In the genomic region with DNA sequence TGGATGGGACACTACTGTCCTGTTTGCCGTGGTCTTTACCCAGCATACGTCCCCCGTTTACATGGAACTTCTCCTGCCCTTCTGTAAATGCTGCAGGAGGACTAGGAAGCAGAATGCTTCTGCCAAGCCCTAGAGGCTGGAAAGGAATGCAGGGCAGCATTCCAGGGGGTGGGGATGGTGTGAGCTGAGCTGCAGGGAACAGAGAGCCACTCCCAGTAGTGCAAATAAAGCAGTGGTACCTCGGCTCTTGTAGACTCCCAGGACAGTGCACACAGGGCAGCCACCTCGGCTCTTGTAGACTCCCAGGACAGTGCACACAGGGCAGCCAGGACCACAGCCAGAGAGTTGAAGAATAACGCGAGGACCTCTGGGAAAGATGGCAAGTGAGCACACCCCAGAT, we compare ENCODE assay signal across 9 cellular contexts. TPM values are rescaled to one million over a fixed set of nuclear protein-coding genes. Genes with fewer than 3 reads are reported as not detected.
A peak's percentile ranks its signal among the peaks of the same experiment; 100 is the strongest.
DNase-seq lines count a peak whose midpoint lies in the region; ATAC-seq and TF ChIP-seq lines count a peak whose summit lies in the region.
"Had no signal": no experiment of that assay in that cellular context is flagged by ENCODE, and none has a peak within 500 bp of the region (broad histone marks: within the 10 kb centered on the region; RNA-seq: fewer than 3 reads in every experiment).

No MANE protein-coding gene starts in this region.

- H3K4me3 ChIP-seq in AG10803 (ENCODE audit: low read length), result peak overlapping the region; percentile 25
- peak overlapping the region; percentile 18; the same call in 1 of the 2 replicates for H3K4me3 ChIP-seq in PC-3 (ENCODE audit: low read length)
- H3K4me3 ChIP-seq in fibroblast of mammary gland (ENCODE audit: control insufficient read depth, low read depth, low read length), result no peak overlapping the region

- 0 out of 2 replicates have a peak overlapping the region, but pooled peaks have one; percentile 8 for H3K9ac ChIP-seq in PC-3 (ENCODE audit: low read length)

- no peak for TF ChIP-seq CTCF in AG10803 (conservative IDR thresholded peaks at IDR 0.05; ENCODE audit: low read length)
- TF ChIP-seq CTCF in PC-3 (conservative IDR thresholded peaks at IDR 0.05; ENCODE audit: low read depth, low read length), result no peak
- no peak for TF ChIP-seq CTCF in fibroblast of mammary gland (conservative IDR thresholded peaks at IDR 0.05; ENCODE audit: control insufficient read depth, insufficient read depth, low read depth, low read length)

- H3K4me1 ChIP-seq in PC-3 (ENCODE audit: insufficient read depth, low read length), result peaks cover 19% of the 10 kb centered on the region

- no peaks in the 10 kb centered on the region for H3K27me3 ChIP-seq in PC-3 (ENCODE audit: low read length)

- ATAC-seq in PC-3 (peak; percentile 100), GM18868 (IDR thresholded peaks at IDR 0.05; ENCODE audit: unreplicated experiment) (no peak)

- POLR2A ChIA-PET in PC-3 (lab: Charles Lee; ENCODE audit: unreplicated experiment), result interaction anchor here (0.6 kb wide), 1 partner anchor 298 kb away, joined by 3 read pairs; no protein-coding TSS in a partner anchor

- H3K79me2 ChIP-seq in PC-3 (ENCODE audit: low read length), result no peaks in the 10 kb centered on the region

- CTCF ChIA-PET in PC-3 (lab: Charles Lee), result interaction anchor here (0.6 kb wide), 2 partner anchors 12 to 69 kb away, joined by 3 read pairs; no protein-coding TSS in a partner anchor

- peak overlapping the region; percentile 54 for H2AFZ ChIP-seq in PC-3 (ENCODE audit: low read length)

- no peaks in the 10 kb centered on the region for H3F3A ChIP-seq in PC-3 (ENCODE audit: low read length, unreplicated experiment)

- H3K9me2 ChIP-seq in PC-3 (replicated peaks; ENCODE audit: low read length), result no peaks in the 10 kb centered on the region

- H3K27ac ChIP-seq in PC-3 (ENCODE audit: low read length), result peak overlapping the region; percentile 52

- H4K20me1 ChIP-seq in PC-3 (ENCODE audit: low read length), result no peaks in the 10 kb centered on the region

- H3K9me3 ChIP-seq in PC-3 (ENCODE audit: low read length), result no peaks in the 10 kb centered on the region

- DNase-seq in AG10803 (ENCODE audit: low read depth) (peak; percentile 84), PC-3 (peak; percentile 96), fibroblast of mammary gland (ENCODE audit: low read depth) (peak; percentile 43), myocyte (ENCODE audit: low read depth) (peak; percentile 84), OCI-M1 (lab: John Stamatoyannopoulos, UW) (no peak), NCI-H510A treated with DMSO at 0.1 percent for 48 hours (lab: John Stamatoyannopoulos, UW) (no peak), KG1 (lab: John Stamatoyannopoulos, UW) (no peak)
- DNase-seq: activated B cell treated with CpG ODN at 0.5 μM for 24 hours had no signal

- intact Hi-C loops in PC-3 (cut with micrococcal nuclease), result no loop called here

- H3K4me2 ChIP-seq in PC-3 (ENCODE audit: low read length), result peak overlapping the region; percentile 71

- H3K36me3 ChIP-seq in PC-3 (ENCODE audit: low read depth, low read length), result no peaks in the 10 kb centered on the region

- no TSS peak for BruUV-seq in PC-3 (replicated peaks; lab: Mats Ljungman, UMichigan)

RNA-seq across cellular contexts. Expression of a gene that starts 35.4 kb away (rescaled TPM):
- total RNA-seq in PC-3 (2014; rRNA removed) (25.7 and 31.4 TPM in 2 replicates), myocyte (21.5 and 25.8 TPM in 2 replicates)
- polyA plus RNA-seq in myocyte (2012), result 21.4 TPM

RNA-seq across cellular contexts. Expression of a gene that starts 41.0 kb away (rescaled TPM):
- total RNA-seq in PC-3 (2014; rRNA removed) (25.3 and 30.5 TPM in 2 replicates), myocyte (26.8 and 29.7 TPM in 2 replicates)
- 43.0 TPM for polyA plus RNA-seq in myocyte (2012)

Comparison
In these comparisons a context has a peak if more than half of its experiments do, and no peak if none do; other contexts are left out.
1. DNase-seq: peak in AG10803 (single experiment), PC-3 (single experiment), fibroblast of mammary gland (single experiment) and myocyte (single experiment); none in OCI-M1 (single experiment), NCI-H510A treated with DMSO at 0.1 percent for 48 hours (single experiment) and KG1 (single experiment).